ENCODE assay signal across 1 cellular context in genomic region chr17:69880591-69881112, GRCh38.
A peak's percentile ranks its signal among the peaks of the same experiment; 100 is the strongest.
TF ChIP-seq lines count a peak whose summit lies in the region.

No MANE protein-coding gene starts in this region.

TF ChIP-seq in K562, 482 proteins besides CTCF, POLR2A, EP300 and RAD21 (continued from another document and continues in another):
- TF ChIP-seq TEAD4 (IDR thresholded peaks at IDR 0.05; ENCODE audit: low read length) = peak; percentile 84
- TF ChIP-seq TEAD4 (CRISPR knock-in tag; IDR thresholded peaks at IDR 0.05; ENCODE audit: borderline replicate concordance) = no peak
- no peak for TF ChIP-seq ZNF511 (CRISPR knock-in tag; IDR thresholded peaks at IDR 0.05)
- TF ChIP-seq NFIX (CRISPR knock-in tag; IDR thresholded peaks at IDR 0.05; ENCODE audit: low read depth) = no peak
- TF ChIP-seq MECOM (CRISPR knock-in tag; IDR thresholded peaks at IDR 0.05) = no peak
- TF ChIP-seq CHD1 (IDR thresholded peaks at IDR 0.05; ENCODE audit: low read length) = no peak
- no peak for TF ChIP-seq ZBTB34 (CRISPR knock-in tag; IDR thresholded peaks at IDR 0.05)
- no peak for TF ChIP-seq KAT7 (CRISPR knock-in tag; IDR thresholded peaks at IDR 0.05; ENCODE audit: borderline replicate concordance)
- no peak for TF ChIP-seq E2F3 (CRISPR knock-in tag; IDR thresholded peaks at IDR 0.05)
- no peak for TF ChIP-seq UBTF (IDR thresholded peaks at IDR 0.05; ENCODE audit: borderline replicate concordance in 1 of 2, low read depth in 2 of 2, low read length in 2 of 2)
- no peak for TF ChIP-seq HLTF (IDR thresholded peaks at IDR 0.05)
- no peak for TF ChIP-seq TSHZ1 (CRISPR knock-in tag; IDR thresholded peaks at IDR 0.05)
- TF ChIP-seq EP400 (IDR thresholded peaks at IDR 0.05) = no peak
- TF ChIP-seq DPF2 (IDR thresholded peaks at IDR 0.05) = no peak
- no peak for TF ChIP-seq ARHGAP35 (IDR thresholded peaks at IDR 0.05; ENCODE audit: partially characterized antibody)
- no peak for TF ChIP-seq CBX5 (IDR thresholded peaks at IDR 0.05; ENCODE audit: borderline replicate concordance, low read depth)
- peak; percentile 28; the same call in 1 of the 2 replicates for TF ChIP-seq PHB2 (IDR thresholded peaks at IDR 0.05; ENCODE audit: low read depth)
- TF ChIP-seq ZNF134 (CRISPR knock-in tag; conservative IDR thresholded peaks at IDR 0.05) = no peak
- no peak for TF ChIP-seq ZNF184 (CRISPR knock-in tag; IDR thresholded peaks at IDR 0.05)
- no peak for TF ChIP-seq ZFP36 (IDR thresholded peaks at IDR 0.05; ENCODE audit: low read depth, low read length, partially characterized antibody)
- TF ChIP-seq RNF2 (IDR thresholded peaks at IDR 0.05) = no peak
- TF ChIP-seq USF1 (CRISPR knock-in tag; IDR thresholded peaks at IDR 0.05) = no peak
- TF ChIP-seq ZNF79 (CRISPR knock-in tag; IDR thresholded peaks at IDR 0.05; ENCODE audit: low read depth) = no peak
- no peak for TF ChIP-seq HNRNPUL1 (IDR thresholded peaks at IDR 0.05; ENCODE audit: low read length)
- TF ChIP-seq ZEB2 (IDR thresholded peaks at IDR 0.05) = no peak
- no peak for TF ChIP-seq MTA3 (IDR thresholded peaks at IDR 0.05; ENCODE audit: borderline replicate concordance)
- TF ChIP-seq ZNF77 (CRISPR knock-in tag; IDR thresholded peaks at IDR 0.05) = no peak
- TF ChIP-seq FOXM1 (IDR thresholded peaks at IDR 0.05; ENCODE audit: low read depth) = peak; percentile 28; the same call in 1 of the 2 replicates
- no peak for TF ChIP-seq FOXM1 (CRISPR knock-in tag; IDR thresholded peaks at IDR 0.05; ENCODE audit: low read depth)
- TF ChIP-seq ZNF445 (CRISPR knock-in tag; IDR thresholded peaks at IDR 0.05; ENCODE audit: low read depth) = no peak
- no peak for TF ChIP-seq TRIM28 (IDR thresholded peaks at IDR 0.05)
- no peak for TF ChIP-seq HNRNPL (IDR thresholded peaks at IDR 0.05; ENCODE audit: low read depth, low read length)
- no peak for TF ChIP-seq HSF4 (CRISPR knock-in tag; IDR thresholded peaks at IDR 0.05; ENCODE audit: borderline replicate concordance)
- no peak for TF ChIP-seq MLLT1 (IDR thresholded peaks at IDR 0.05)
- no peak for TF ChIP-seq AFF4 (CRISPR knock-in tag; IDR thresholded peaks at IDR 0.05)
- no peak for TF ChIP-seq HNRNPLL (IDR thresholded peaks at IDR 0.05; ENCODE audit: low read depth, low read length, poor library complexity, severe bottlenecking)
- TF ChIP-seq POLR2G (IDR thresholded peaks at IDR 0.05; ENCODE audit: low read depth, low read length) = no peak
- no peak for TF ChIP-seq ID3 (CRISPR knock-in tag; IDR thresholded peaks at IDR 0.05)
- no peak for TF ChIP-seq ID3 (tag; IDR thresholded peaks at IDR 0.05)
- TF ChIP-seq RBM17 (IDR thresholded peaks at IDR 0.05; ENCODE audit: borderline replicate concordance, low read depth, low read length) = no peak
- TF ChIP-seq KLF16 (IDR thresholded peaks at IDR 0.05) = peak; percentile 70; the same call in 1 of the 2 replicates
- peak; percentile 72 for TF ChIP-seq NCOR1 (IDR thresholded peaks at IDR 0.05)
- TF ChIP-seq ZNF347 (CRISPR knock-in tag; IDR thresholded peaks at IDR 0.05; ENCODE audit: low read depth) = no peak
- TF ChIP-seq GTF2A2 (tag; IDR thresholded peaks at IDR 0.05) = no peak
- no peak for TF ChIP-seq ZFX (CRISPR knock-in tag; IDR thresholded peaks at IDR 0.05)
- no peak for TF ChIP-seq MAFG (tag; conservative IDR thresholded peaks at IDR 0.05)
- TF ChIP-seq ELF1 (tag; IDR thresholded peaks at IDR 0.05) = no peak
- TF ChIP-seq ZNF217 (CRISPR knock-in tag; IDR thresholded peaks at IDR 0.05) = no peak
- TF ChIP-seq STAT6 (CRISPR knock-in tag; IDR thresholded peaks at IDR 0.05) = no peak
- no peak for TF ChIP-seq XRCC4 (IDR thresholded peaks at IDR 0.05; ENCODE audit: extremely low read depth, insufficient read depth, insufficient read length)
- no peak for TF ChIP-seq ZNF408 (CRISPR knock-in tag; IDR thresholded peaks at IDR 0.05; ENCODE audit: low read depth)
- TF ChIP-seq CCNT2 (IDR thresholded peaks at IDR 0.05; ENCODE audit: borderline replicate concordance, extremely low read depth, insufficient read length, low read depth, low read length) = peak; percentile 24
- 0 out of 4 replicates have a peak, but pooled peaks of 1 of the 2 experiments have one; percentile 27 for TF ChIP-seq ZNF639 (CRISPR knock-in tag; conservative IDR thresholded peaks at IDR 0.05 in 1 of 2, IDR thresholded peaks at IDR 0.05 in 1 of 2)
- TF ChIP-seq TCF7 (IDR thresholded peaks at IDR 0.05; ENCODE audit: borderline replicate concordance) = no peak
